27 cellular contexts compared by ENCODE assay signal in genomic region chr3:151911462-151911861, GRCh38. TPM values are rescaled to one million over a fixed set of nuclear protein-coding genes. Genes with fewer than 3 reads are reported as not detected.
"Had no signal": no experiment of that assay in that cellular context is flagged by ENCODE, and none has a peak within 500 bp of the region (broad histone marks: within the 10 kb centered on the region; RNA-seq: fewer than 3 reads in every experiment).

No MANE protein-coding gene starts in this region.

- H3K27ac ChIP-seq: coronary artery, epithelial cell of prostate, lower lobe of right lung, parathyroid adenoma, right lobe of liver, transverse colon, upper lobe of right lung, uterus had no signal

- H3K9me3 ChIP-seq: lower lobe of right lung, right lobe of liver, transverse colon, upper lobe of right lung, uterus had no signal

- H3K4me1 ChIP-seq: lower lobe of right lung, parathyroid adenoma, right lobe of liver, transverse colon, upper lobe of right lung, uterus had no signal

- H3K4me3 Mint-ChIP-seq: immature natural killer cell; naive thymus-derived CD8-positive, alpha-beta T cell; nephron progenitor cell; stimulated activated naive B cell treated with anti-CD40 and anti-IgM and Interleukin-4, amounts not matched to agents 10 μg/mL and 1 μg/mL and 100 μg/mL, for 72 hours; stimulated activated naive CD8-positive, alpha-beta T cell treated with anti-CD3 and anti-CD28 coated beads, Interleukin-15, Interleukin-2, amounts not matched to agents 100 ng/mL and 50 ng/mL, for 24 hours had no signal

- H3K79me2 ChIP-seq: parathyroid adenoma had no signal

- H2AFZ ChIP-seq: parathyroid adenoma had no signal

- H3K4me1 Mint-ChIP-seq: immature natural killer cell; naive thymus-derived CD8-positive, alpha-beta T cell; stimulated activated naive B cell treated with anti-CD40 and anti-IgM and Interleukin-4, amounts not matched to agents 10 μg/mL and 1 μg/mL and 100 μg/mL, for 72 hours had no signal

- H3K4me3 ChIP-seq: coronary artery, lower lobe of right lung, right lobe of liver, transverse colon, upper lobe of right lung, uterus had no signal

- H3K36me3 ChIP-seq: lower lobe of right lung, right lobe of liver, transverse colon, upper lobe of right lung, uterus had no signal

- H3K27me3 Mint-ChIP-seq: progenitor cell of endocrine pancreas; stimulated activated naive B cell treated with anti-CD40 and anti-IgM and Interleukin-4, amounts not matched to agents 10 μg/mL and 1 μg/mL and 100 μg/mL, for 72 hours had no signal

- H3K9ac ChIP-seq: parathyroid adenoma had no signal

- H3K27me3 ChIP-seq: right lobe of liver, transverse colon, upper lobe of right lung, uterus had no signal

- H3K27ac Mint-ChIP-seq: immature natural killer cell; naive thymus-derived CD8-positive, alpha-beta T cell; nephron progenitor cell; progenitor cell of endocrine pancreas; stimulated activated naive B cell treated with anti-CD40 and anti-IgM and Interleukin-4, amounts not matched to agents 10 μg/mL and 1 μg/mL and 100 μg/mL, for 72 hours; stimulated activated naive CD8-positive, alpha-beta T cell treated with anti-CD3 and anti-CD28 coated beads, Interleukin-15, Interleukin-2, amounts not matched to agents 100 ng/mL and 50 ng/mL, for 24 hours had no signal

- FAIRE-seq: endometrium, small intestine had no signal

- DNase-seq: effector memory CD4-positive, alpha-beta T cell; foreskin melanocyte; hypothalamus; immature natural killer cell; islet precursor cell; left ventricle myocardium superior; lower lobe of right lung; naive thymus-derived CD8-positive, alpha-beta T cell; nephron progenitor cell; occipital lobe; right lobe of liver; small intestine; stimulated activated CD4-positive, alpha-beta T cell treated with anti-CD3 and anti-CD28 coated beads, Interleukin-15, amount 100 ng/mL, for 24 hours; stimulated activated CD4-positive, alpha-beta T cell treated with anti-CD3 and anti-CD28 coated beads, Interleukin-2, amount 100 ng/mL, for 48 hours; stimulated activated naive B cell treated with anti-CD40 and anti-IgM and Interleukin-4, amounts not matched to agents 10 μg/mL and 1 μg/mL and 100 μg/mL, for 72 hours; transverse colon; upper lobe of right lung; uterus had no signal

- H3K9me3 Mint-ChIP-seq: immature natural killer cell; stimulated activated naive CD8-positive, alpha-beta T cell treated with anti-CD3 and anti-CD28 coated beads, Interleukin-15, Interleukin-2, amounts not matched to agents 100 ng/mL and 50 ng/mL, for 24 hours had no signal

- ATAC-seq: esophagus mucosa; left ventricle myocardium superior; lower lobe of right lung; naive thymus-derived CD8-positive, alpha-beta T cell; right lobe of liver; stimulated activated naive B cell treated with anti-CD40 and anti-IgM and Interleukin-4, amounts not matched to agents 10 μg/mL and 1 μg/mL and 100 μg/mL, for 72 hours; upper lobe of right lung had no signal

RNA-seq across cellular contexts. Expression of gene SUCNR1, which starts 38.0 kb away (rescaled TPM):
- total RNA-seq: dermis blood vessel endothelial cell; esophagus mucosa; myocyte; naive thymus-derived CD8-positive, alpha-beta T cell had no signal
- polyA plus RNA-seq: naive thymus-derived CD8-positive, alpha-beta T cell had no signal
